In the genomic region with DNA sequence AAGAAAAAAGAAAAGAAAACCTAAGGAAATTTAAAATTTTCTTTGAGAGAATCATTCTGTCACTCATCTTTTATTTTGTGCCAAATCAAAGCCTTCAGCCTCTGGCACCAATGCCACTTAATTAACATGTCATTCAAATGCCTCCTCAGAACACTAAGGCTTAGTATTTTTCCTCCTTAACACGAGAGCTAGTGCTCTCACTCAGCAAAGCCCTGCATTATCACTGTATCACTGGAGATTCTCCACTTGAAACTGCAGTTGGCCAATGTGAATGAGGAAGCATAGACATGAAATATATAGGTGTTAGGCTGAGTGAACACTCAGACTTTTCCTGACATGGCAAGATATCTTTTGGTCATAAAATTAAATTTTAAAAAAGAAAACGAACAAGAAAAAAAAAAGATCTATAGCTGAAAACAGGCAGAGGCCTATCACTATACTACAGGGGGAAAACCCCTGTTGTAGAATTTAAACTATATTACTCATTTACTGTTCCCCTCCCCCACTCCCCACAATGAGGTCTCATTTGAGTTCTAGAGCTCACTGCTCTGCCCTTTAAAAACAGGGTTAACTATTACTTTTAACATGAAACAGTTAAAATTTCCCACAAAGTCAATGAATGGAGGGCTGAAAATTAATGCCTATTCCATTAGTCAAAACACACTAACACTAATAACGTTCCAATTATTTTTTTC, we compare ENCODE assay signal across 10 cellular contexts. TPM values are rescaled to one million over a fixed set of nuclear protein-coding genes. Genes with fewer than 3 reads are reported as not detected.
A peak's percentile ranks its signal among the peaks of the same experiment; 100 is the strongest.
DNase-seq lines count a peak whose midpoint lies in the region; ATAC-seq and TF ChIP-seq lines count a peak whose summit lies in the region.
"Had no signal": no experiment of that assay in that cellular context is flagged by ENCODE, and none has a peak within 500 bp of the region (broad histone marks: within the 10 kb centered on the region; RNA-seq: fewer than 3 reads in every experiment).

No MANE protein-coding gene starts in this region.

- H3K27me3 ChIP-seq in tibial artery = no peaks in the 10 kb centered on the region

- H3K9me3 Mint-ChIP-seq in activated T-helper 17 cell treated with anti-CD3 and anti-CD28 coated beads, Interleukin-2, amount 50 U/mL, for 72 hours = no peaks in the 10 kb centered on the region
- H3K9me3 Mint-ChIP-seq in effector memory CD8-positive, alpha-beta T cell = no peaks in the 10 kb centered on the region

- H3K27me3 Mint-ChIP-seq in activated T-helper 17 cell treated with anti-CD3 and anti-CD28 coated beads, Interleukin-2, amount 50 U/mL, for 72 hours = no peaks in the 10 kb centered on the region
- no peaks in the 10 kb centered on the region for H3K27me3 Mint-ChIP-seq in effector memory CD8-positive, alpha-beta T cell

- peak overlapping the region; percentile 85 for H3K27ac Mint-ChIP-seq in activated T-helper 17 cell treated with anti-CD3 and anti-CD28 coated beads, Interleukin-2, amount 50 U/mL, for 72 hours
- no peak overlapping the region for H3K27ac Mint-ChIP-seq in effector memory CD8-positive, alpha-beta T cell

- H3K36me3 Mint-ChIP-seq in activated T-helper 17 cell treated with anti-CD3 and anti-CD28 coated beads, Interleukin-2, amount 50 U/mL, for 72 hours (ENCODE audit: low read depth) = peaks cover 68% of the 10 kb centered on the region
- H3K36me3 Mint-ChIP-seq in effector memory CD8-positive, alpha-beta T cell (ENCODE audit: insufficient read depth) = peaks cover 28% of the 10 kb centered on the region

- H3K27ac ChIP-seq in tibial artery = no peak overlapping the region

- no peaks in the 10 kb centered on the region for H3K9me3 ChIP-seq in tibial artery

- peaks cover 0 to 21% (median 0%) of the 10 kb centered on the region in 4 donors for H3K4me1 ChIP-seq in tibial artery

- peak; percentile 20 for DNase-seq in DMS153 treated with DMSO at 0.1 percent for 48 hours (lab: John Stamatoyannopoulos, UW; ENCODE audit: unreplicated experiment)
- DNase-seq in effector memory CD8-positive, alpha-beta T cell = no peak
- DNase-seq in tibial artery = no peak
- no peak for DNase-seq in HuH-7 (ENCODE audit: low spot score)
- DNase-seq in cardiac septum (ENCODE audit: low spot score) = no peak
- DNase-seq: effector memory CD4-positive, alpha-beta T cell; IMR-90 had no signal

- H3K4me3 ChIP-seq in tibial artery = no peak overlapping the region

- H3K4me3 Mint-ChIP-seq in activated T-helper 17 cell treated with anti-CD3 and anti-CD28 coated beads, Interleukin-2, amount 50 U/mL, for 72 hours = peak overlapping the region; percentile 97
- H3K4me3 Mint-ChIP-seq in effector memory CD8-positive, alpha-beta T cell = no peak overlapping the region

- H3K36me3 ChIP-seq in tibial artery = peaks cover 14 to 23% (median 14%) of the 10 kb centered on the region in 3 donors

- no peak for TF ChIP-seq CTCF in tibial artery (IDR thresholded peaks at IDR 0.05)

- intact Hi-C loops in tibial artery (cut with DNase I; ENCODE audit: low total_unique reads) (no loop called here), cardiac septum (cut with DNase I) (no loop called here)

- ATAC-seq in GM19035 (IDR thresholded peaks at IDR 0.05; ENCODE audit: unreplicated experiment) (peak; percentile 49), HG03196 (IDR thresholded peaks at IDR 0.05; ENCODE audit: unreplicated experiment) (peak; percentile 69)
- ATAC-seq in activated T-helper 17 cell treated with anti-CD3 and anti-CD28 coated beads, Interleukin-2, amount 50 U/mL, for 72 hours (replicated peaks) = peak; percentile 83
- ATAC-seq in effector memory CD8-positive, alpha-beta T cell (replicated peaks) = no peak

- peaks cover 18% of the 10 kb centered on the region for H3K4me1 Mint-ChIP-seq in activated T-helper 17 cell treated with anti-CD3 and anti-CD28 coated beads, Interleukin-2, amount 50 U/mL, for 72 hours
- H3K4me1 Mint-ChIP-seq in effector memory CD8-positive, alpha-beta T cell (ENCODE audit: low read depth in 2 of 2) = peaks cover 13 to 41% of the 10 kb centered on the region in 2 donors

RNA-seq across cellular contexts. Expression of gene MBIP, which starts 5.1 kb away (rescaled TPM):
- total RNA-seq in activated T-helper 17 cell treated with anti-CD3 and anti-CD28 coated beads, Interleukin-2, amount 50 U/mL, for 72 hours = 10 to 100 TPM; 27.6 to 38.2 TPM
- 12.1 TPM for total RNA-seq in cardiac septum
